Comparison of ENCODE assay signal across 23 cellular contexts in the genomic region with DNA sequence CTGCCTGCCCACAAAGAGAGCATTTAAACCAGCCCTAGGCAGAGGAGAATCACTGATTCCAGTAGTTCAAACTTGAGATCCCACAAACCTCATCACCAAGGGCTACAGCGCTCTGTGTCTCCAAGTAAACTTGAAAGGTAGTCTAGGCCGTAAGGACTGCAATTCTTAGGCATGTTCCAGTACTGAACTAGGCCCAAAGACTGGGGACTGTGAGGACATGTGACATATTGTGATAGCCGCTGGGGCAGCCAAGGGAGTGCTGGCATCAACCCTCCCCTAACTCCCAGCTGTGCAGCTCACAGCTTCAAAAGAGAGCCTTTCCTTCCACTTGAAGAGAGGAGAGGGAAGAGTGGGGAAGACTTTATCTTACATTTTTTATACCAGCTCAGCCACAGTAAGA.
DNase-seq lines count a peak whose midpoint lies in the region; ATAC-seq and TF ChIP-seq lines count a peak whose summit lies in the region.
"Had no signal": no experiment of that assay in that cellular context is flagged by ENCODE, and none has a peak within 500 bp of the region (broad histone marks: within the 10 kb centered on the region; RNA-seq: fewer than 3 reads in every experiment).

No MANE protein-coding gene starts in this region.

- no peak overlapping the region for H3K27ac ChIP-seq in mesenchymal stem cell (ENCODE audit: low read length, poor library complexity, severe bottlenecking)
- H3K27ac ChIP-seq: BLaER1 had no signal

- H2AK5ac ChIP-seq in mesenchymal stem cell (ENCODE audit: low read length, severe bottlenecking), result no peak overlapping the region

- H2BK5ac ChIP-seq in mesenchymal stem cell (ENCODE audit: low read depth, low read length, poor library complexity, severe bottlenecking), result no peak overlapping the region

- H3K4me3 Mint-ChIP-seq in neural crest cell (no peak overlapping the region), osteocyte (ENCODE audit: unreplicated experiment) (no peak overlapping the region)
- H3K4me3 Mint-ChIP-seq in activated naive CD4-positive, alpha-beta T cell treated with anti-CD3 and anti-CD28 coated beads, Interleukin-2, amount 10 ng/mL, durations not matched to agents 7 days and 5 days, result no peak overlapping the region
- H3K4me3 Mint-ChIP-seq: CD14-positive monocyte; CD4-positive, alpha-beta memory T cell; CD4-positive, CD25-positive, alpha-beta regulatory T cell; CD8-positive, alpha-beta memory T cell had no signal

- H3K27me3 Mint-ChIP-seq in neural crest cell (ENCODE audit: low read depth) (no peaks in the 10 kb centered on the region), osteocyte (ENCODE audit: unreplicated experiment) (peaks cover 31% of the 10 kb centered on the region)
- no peaks in the 10 kb centered on the region for H3K27me3 Mint-ChIP-seq in activated naive CD4-positive, alpha-beta T cell treated with anti-CD3 and anti-CD28 coated beads, Interleukin-2, amount 10 ng/mL, durations not matched to agents 7 days and 5 days
- H3K27me3 Mint-ChIP-seq: CD4-positive, alpha-beta memory T cell; CD4-positive, CD25-positive, alpha-beta regulatory T cell had no signal

- H3K4me2 ChIP-seq in mesenchymal stem cell (ENCODE audit: low read length, poor library complexity, severe bottlenecking), result no peak overlapping the region
- H3K4me2 ChIP-seq: BLaER1 had no signal

- H3K79me1 ChIP-seq in mesenchymal stem cell (replicated peaks; ENCODE audit: low read length, poor library complexity, severe bottlenecking), result no peaks in the 10 kb centered on the region

- no peaks in the 10 kb centered on the region for H3K4me1 ChIP-seq in mesenchymal stem cell (ENCODE audit: control insufficient read depth, insufficient read depth, low read depth, low read length)
- H3K4me1 ChIP-seq: BE2C, BLaER1 had no signal

- H3K36me3 Mint-ChIP-seq in neural crest cell (ENCODE audit: low read depth), result no peaks in the 10 kb centered on the region
- H3K36me3 Mint-ChIP-seq in osteocyte (ENCODE audit: unreplicated experiment), result no peaks in the 10 kb centered on the region
- H3K36me3 Mint-ChIP-seq in activated naive CD4-positive, alpha-beta T cell treated with anti-CD3 and anti-CD28 coated beads, Interleukin-2, amount 10 ng/mL, durations not matched to agents 7 days and 5 days, result no peaks in the 10 kb centered on the region
- H3K36me3 Mint-ChIP-seq: CD14-positive monocyte; CD4-positive, alpha-beta memory T cell; CD4-positive, CD25-positive, alpha-beta regulatory T cell; CD8-positive, alpha-beta memory T cell had no signal

- peak overlapping the region; percentile 24 for H2AFZ ChIP-seq in mesenchymal stem cell (ENCODE audit: low read depth, low read length)

- no peak overlapping the region for H3K4ac ChIP-seq in mesenchymal stem cell (ENCODE audit: low read depth in 1 of 2, low read length in 2 of 2)

- H3K4me1 Mint-ChIP-seq in neural crest cell, result no peaks in the 10 kb centered on the region
- H3K4me1 Mint-ChIP-seq in osteocyte (ENCODE audit: unreplicated experiment), result no peaks in the 10 kb centered on the region
- no peaks in the 10 kb centered on the region for H3K4me1 Mint-ChIP-seq in activated naive CD4-positive, alpha-beta T cell treated with anti-CD3 and anti-CD28 coated beads, Interleukin-2, amount 10 ng/mL, durations not matched to agents 7 days and 5 days
- H3K4me1 Mint-ChIP-seq: CD14-positive monocyte; CD4-positive, alpha-beta memory T cell; CD4-positive, CD25-positive, alpha-beta regulatory T cell; CD8-positive, alpha-beta memory T cell had no signal

- H3K27ac Mint-ChIP-seq in neural crest cell (ENCODE audit: unreplicated experiment) (peak overlapping the region; percentile 85), osteocyte (ENCODE audit: unreplicated experiment) (no peak overlapping the region)
- no peak overlapping the region for H3K27ac Mint-ChIP-seq in activated naive CD4-positive, alpha-beta T cell treated with anti-CD3 and anti-CD28 coated beads, Interleukin-2, amount 10 ng/mL, durations not matched to agents 7 days and 5 days
- H3K27ac Mint-ChIP-seq: CD14-positive monocyte; CD4-positive, alpha-beta memory T cell; CD4-positive, CD25-positive, alpha-beta regulatory T cell; CD8-positive, alpha-beta memory T cell had no signal

- H2BK120ac ChIP-seq in mesenchymal stem cell (ENCODE audit: low read depth, low read length), result no peak overlapping the region

- ATAC-seq in HG03354 (IDR thresholded peaks at IDR 0.05; ENCODE audit: poor library complexity, severe bottlenecking, unreplicated experiment), result no peak
- no peak for ATAC-seq in HG03342 (IDR thresholded peaks at IDR 0.05; ENCODE audit: unreplicated experiment)
- ATAC-seq: GM12878 had no signal

- H3K9me3 Mint-ChIP-seq in neural crest cell (no peaks in the 10 kb centered on the region), osteocyte (ENCODE audit: unreplicated experiment) (no peaks in the 10 kb centered on the region)
- no peaks in the 10 kb centered on the region for H3K9me3 Mint-ChIP-seq in activated naive CD4-positive, alpha-beta T cell treated with anti-CD3 and anti-CD28 coated beads, Interleukin-2, amount 10 ng/mL, durations not matched to agents 7 days and 5 days
- H3K9me3 Mint-ChIP-seq: CD4-positive, alpha-beta memory T cell had no signal

- H3K9ac ChIP-seq in mesenchymal stem cell (ENCODE audit: low read length), result no peak overlapping the region
- H3K9ac ChIP-seq: BLaER1 had no signal

- H3K14ac ChIP-seq in mesenchymal stem cell (ENCODE audit: low read length in 2 of 2), result no peak overlapping the region

- no peaks in the 10 kb centered on the region for H3K27me3 ChIP-seq in mesenchymal stem cell (ENCODE audit: control insufficient read depth in 1 of 2, insufficient read depth in 1 of 2, low read length in 2 of 2)
- H3K27me3 ChIP-seq: BE2C, BLaER1 had no signal

- TF ChIP-seq CTCF in neural crest cell (conservative IDR thresholded peaks at IDR 0.05) (no peak), osteocyte (IDR thresholded peaks at IDR 0.05) (no peak)

- no peak overlapping the region for H4K8ac ChIP-seq in mesenchymal stem cell (ENCODE audit: low read length)

- H3K4me3 ChIP-seq in mesenchymal stem cell (ENCODE audit: insufficient read depth in 1 of 2, low read depth in 1 of 2, low read length in 2 of 2), result no peak overlapping the region
- H3K4me3 ChIP-seq: BLaER1, GM12878 had no signal

- CTCF ChIA-PET in activated naive CD4-positive, alpha-beta T cell treated with anti-CD3 and anti-CD28 coated beads, Interleukin-2, amount 10 ng/mL, durations not matched to agents 7 days and 5 days (lab: Charles Lee), result no interaction called here

- no peaks in the 10 kb centered on the region for H3K36me3 ChIP-seq in mesenchymal stem cell (ENCODE audit: control insufficient read depth in 1 of 2, insufficient read depth in 2 of 2, low read depth in 1 of 2, low read length in 2 of 2)
- H3K36me3 ChIP-seq: BE2C, BLaER1 had no signal

- H4K91ac ChIP-seq in mesenchymal stem cell (ENCODE audit: low read length), result no peak overlapping the region

- WGBS in mesenchymal stem cell, result 100% methylated on average over 2 of the region's 3 CpGs

- H3K9me3 ChIP-seq in mesenchymal stem cell (ENCODE audit: control insufficient read depth, low read length), result no peaks in the 10 kb centered on the region
- H3K9me3 ChIP-seq: BE2C, BLaER1 had no signal

- H3K18ac ChIP-seq in mesenchymal stem cell (ENCODE audit: low read depth in 1 of 2, low read length in 2 of 2), result no peak overlapping the region

- no peak overlapping the region for H2BK12ac ChIP-seq in mesenchymal stem cell (ENCODE audit: low read length in 2 of 2)

- H2BK15ac ChIP-seq in mesenchymal stem cell (ENCODE audit: low read depth, poor library complexity, severe bottlenecking), result no peak overlapping the region

- H3K23ac ChIP-seq in mesenchymal stem cell (ENCODE audit: low read length in 2 of 2), result no peak overlapping the region

- DNase-seq in mesenchymal stem cell (no peak), neural crest cell (ENCODE audit: low read depth, low spot score) (no peak), osteocyte (ENCODE audit: extremely low spot score, unreplicated experiment) (peak; percentile 67)
- no peak for DNase-seq in activated naive CD4-positive, alpha-beta T cell treated with anti-CD3 and anti-CD28 coated beads, Interleukin-2, amount 10 ng/mL, durations not matched to agents 7 days and 5 days
- DNase-seq: 8988T; ACHN; BE2C; C1 segment of cervical spinal cord; CD4-positive, alpha-beta memory T cell; CD4-positive, CD25-positive, alpha-beta regulatory T cell; CD8-positive, alpha-beta memory T cell; COR-L47; DMS 273 treated with DMSO at 0.1 percent for 48 hours; DMS153; DMS79; DND-41; EL; GDM1 had no signal
